In genomic region chr11:13168281-13168680, GRCh38 we compare ENCODE assay signal across 2 cellular contexts.
TF ChIP-seq lines count a peak whose summit lies in the region.

No MANE protein-coding gene starts in this region.

TF ChIP-seq in HCT116, 20 proteins besides CTCF, POLR2A, EP300 and RAD21:
- TF ChIP-seq ZBTB33 (IDR thresholded peaks at IDR 0.05; ENCODE audit: extremely low read depth, insufficient replicate concordance, low read length) (no peak), YY1 (IDR thresholded peaks at IDR 0.05; ENCODE audit: extremely low read depth, insufficient replicate concordance, low read depth, low read length) (no peak), JUND (IDR thresholded peaks at IDR 0.05) (no peak), TCF7L2 (IDR thresholded peaks at IDR 0.05; ENCODE audit: borderline replicate concordance, extremely low read depth, insufficient read depth, insufficient read length) (no peak)

TF ChIP-seq in SK-N-SH treated with all-trans-retinoic acid at 6 μM for 48 hours, 23 proteins besides CTCF, POLR2A, EP300 and RAD21:
- TF ChIP-seq POU6F1 (CRISPR knock-in tag; IDR thresholded peaks at IDR 0.05; ENCODE audit: borderline replicate concordance, low read depth) (no peak), RARB (CRISPR knock-in tag; IDR thresholded peaks at IDR 0.05) (no peak), TOX (CRISPR knock-in tag; IDR thresholded peaks at IDR 0.05; ENCODE audit: borderline replicate concordance) (no peak), GLIS3 (CRISPR knock-in tag; IDR thresholded peaks at IDR 0.05) (no peak), ARNTL (CRISPR knock-in tag; IDR thresholded peaks at IDR 0.05; ENCODE audit: borderline replicate concordance, low read depth) (no peak), ZFP30 (CRISPR knock-in tag; IDR thresholded peaks at IDR 0.05) (no peak), ZNF70 (CRISPR knock-in tag; IDR thresholded peaks at IDR 0.05) (no peak)
